12 cellular contexts compared by ENCODE assay signal in genomic region chr10:122586070-122586469, GRCh38. TPM values are rescaled to one million over a fixed set of nuclear protein-coding genes. Genes with fewer than 3 reads are reported as not detected.
"Had no signal": no experiment of that assay in that cellular context is flagged by ENCODE, and none has a peak within 500 bp of the region (broad histone marks: within the 10 kb centered on the region; RNA-seq: fewer than 3 reads in every experiment).

No MANE protein-coding gene starts in this region.

RNA-seq across cellular contexts. Expression of gene DMBT1, which starts 25.5 kb away (rescaled TPM):
- total RNA-seq: activated B cell treated with CpG ODN at 0.5 μM for 24 hours; activated CD4-positive, alpha-beta memory T cell treated with anti-CD3 and anti-CD28 coated beads for 36 hours; activated CD4-positive, alpha-beta T cell treated with anti-CD3 and anti-CD28 coated beads for 36 hours; activated CD4-positive, alpha-beta T cell treated with anti-CD3 and anti-CD28 coated beads, Interleukin-2, amount 10 ng/mL, durations not matched to agents 24 days and 14 days; activated CD4-positive, alpha-beta T cell treated with anti-CD3 and anti-CD28 coated beads, Interleukin-2, amount 10 ng/mL, durations not matched to agents 7 days and 5 days; activated CD8-positive, alpha-beta memory T cell treated with anti-CD3 and anti-CD28 coated beads for 36 hours; activated CD8-positive, alpha-beta memory T cell treated with anti-CD3 and anti-CD28 coated beads, Interleukin-2, amount 10 ng/mL, durations not matched to agents 7 days and 5 days; activated CD8-positive, alpha-beta T cell treated with anti-CD3 and anti-CD28 coated beads for 36 hours; activated CD8-positive, alpha-beta T cell treated with anti-CD3 and anti-CD28 coated beads, Interleukin-2, amount 10 ng/mL, durations not matched to agents 7 days and 5 days; T-helper 1 cell treated with Interleukin-12 subunit alpha and Interleukin-12 subunit beta and Interleukin-4 antibody, amounts not matched to agents 30 ng/mL and 1 ng/mL, for 36 hours; T-helper 17 cell; T-helper 2 cell treated with Interferon-gamma antibody and Interleukin-4, amounts not matched to agents 100 ng/mL and 5 ng/mL, for 36 hours had no signal
